In genomic region chr2:86194751-86195054, GRCh38 we compare ENCODE assay signal across 2 cellular contexts.
TF ChIP-seq lines count a peak whose summit lies in the region.

No MANE protein-coding gene starts in this region.

TF ChIP-seq in K562, 482 proteins besides CTCF, POLR2A, EP300 and RAD21 (continued from another document):
- TF ChIP-seq FOXK2 (conservative IDR thresholded peaks at IDR 0.05 in 1 of 2, IDR thresholded peaks at IDR 0.05 in 1 of 2; ENCODE audit: low read depth in 2 of 2) (peak; percentile 16 to 55; a peak in 2 of 4 replicates), E2F6 (IDR thresholded peaks at IDR 0.05; ENCODE audit: borderline replicate concordance in 1 of 2, extremely low read depth in 1 of 2, insufficient read depth in 1 of 2, insufficient read length in 1 of 2, low read depth in 1 of 2, low read length in 1 of 2, poor library complexity in 1 of 2, severe bottlenecking in 1 of 2) (peak in 1 of 2 experiments; percentile 8), HNRNPUL1 (IDR thresholded peaks at IDR 0.05; ENCODE audit: low read length) (no peak), TOE1 (IDR thresholded peaks at IDR 0.05; ENCODE audit: borderline replicate concordance) (peak; percentile 20; the same call in 1 of the 2 replicates), TOE1 (CRISPR knock-in tag; IDR thresholded peaks at IDR 0.05; ENCODE audit: borderline replicate concordance, low read depth) (no peak), HCFC1 (IDR thresholded peaks at IDR 0.05; ENCODE audit: low read depth, low read length) (peak; percentile 88), NONO (IDR thresholded peaks at IDR 0.05; ENCODE audit: low read depth in 2 of 2, low read length in 1 of 2) (no peak), CSDE1 (IDR thresholded peaks at IDR 0.05) (0 out of 4 replicates have a peak, but pooled peaks of 1 of the 2 experiments have one; percentile 3)
- TF ChIP-seq, protein P1, sequence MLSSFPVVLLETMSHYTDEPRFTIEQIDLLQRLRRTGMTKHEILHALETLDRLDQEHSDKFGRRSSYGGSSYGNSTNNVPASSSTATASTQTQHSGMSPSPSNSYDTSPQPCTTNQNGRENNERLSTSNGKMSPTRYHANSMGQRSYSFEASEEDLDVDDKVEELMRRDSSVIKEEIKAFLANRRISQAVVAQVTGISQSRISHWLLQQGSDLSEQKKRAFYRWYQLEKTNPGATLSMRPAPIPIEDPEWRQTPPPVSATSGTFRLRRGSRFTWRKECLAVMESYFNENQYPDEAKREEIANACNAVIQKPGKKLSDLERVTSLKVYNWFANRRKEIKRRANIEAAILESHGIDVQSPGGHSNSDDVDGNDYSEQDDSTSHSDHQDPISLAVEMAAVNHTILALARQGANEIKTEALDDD (IDR thresholded peaks at IDR 0.05), result 0 out of 2 replicates have a peak, but pooled peaks have one; percentile 2

TF ChIP-seq in HepG2, 621 proteins besides CTCF, POLR2A, EP300 and RAD21 (continued from another document and continues in another):
- TF ChIP-seq, protein P2, sequence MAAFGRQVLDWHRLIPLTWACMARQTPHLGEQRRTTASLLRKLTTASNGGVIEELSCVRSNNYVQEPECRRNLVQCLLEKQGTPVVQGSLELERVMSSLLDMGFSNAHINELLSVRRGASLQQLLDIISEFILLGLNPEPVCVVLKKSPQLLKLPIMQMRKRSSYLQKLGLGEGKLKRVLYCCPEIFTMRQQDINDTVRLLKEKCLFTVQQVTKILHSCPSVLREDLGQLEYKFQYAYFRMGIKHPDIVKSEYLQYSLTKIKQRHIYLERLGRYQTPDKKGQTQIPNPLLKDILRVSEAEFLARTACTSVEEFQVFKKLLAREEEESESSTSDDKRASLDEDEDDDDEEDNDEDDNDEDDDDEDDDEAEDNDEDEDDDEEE (CRISPR knock-in tag; IDR thresholded peaks at IDR 0.05), result no peak
- TF ChIP-seq PRDM10 (CRISPR knock-in tag; IDR thresholded peaks at IDR 0.05; ENCODE audit: low read depth), result peak; percentile 29; the same call in 1 of the 2 replicates
- TF ChIP-seq, protein P3, sequence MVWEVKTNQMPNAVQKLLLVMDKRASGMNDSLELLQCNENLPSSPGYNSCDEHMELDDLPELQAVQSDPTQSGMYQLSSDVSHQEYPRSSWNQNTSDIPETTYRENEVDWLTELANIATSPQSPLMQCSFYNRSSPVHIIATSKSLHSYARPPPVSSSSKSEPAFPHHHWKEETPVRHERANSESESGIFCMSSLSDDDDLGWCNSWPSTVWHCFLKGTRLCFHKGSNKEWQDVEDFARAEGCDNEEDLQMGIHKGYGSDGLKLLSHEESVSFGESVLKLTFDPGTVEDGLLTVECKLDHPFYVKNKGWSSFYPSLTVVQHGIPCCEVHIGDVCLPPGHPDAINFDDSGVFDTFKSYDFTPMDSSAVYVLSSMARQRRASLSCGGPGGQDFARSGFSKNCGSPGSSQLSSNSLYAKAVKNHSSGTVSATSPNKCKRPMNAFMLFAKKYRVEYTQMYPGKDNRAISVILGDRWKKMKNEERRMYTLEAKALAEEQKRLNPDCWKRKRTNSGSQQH (CRISPR knock-in tag; IDR thresholded peaks at IDR 0.05; ENCODE audit: low read depth), result peak; percentile 48; the same call in 1 of the 2 replicates
- TF ChIP-seq HCFC1 (IDR thresholded peaks at IDR 0.05; ENCODE audit: low read depth, low read length), result peak; percentile 77
- no peak for TF ChIP-seq DMAP1 (CRISPR knock-in tag; IDR thresholded peaks at IDR 0.05)
- 0 out of 2 replicates have a peak, but pooled peaks have one; percentile 14 for TF ChIP-seq TARDBP (CRISPR knock-in tag; IDR thresholded peaks at IDR 0.05)
- TF ChIP-seq NFYC (CRISPR knock-in tag; IDR thresholded peaks at IDR 0.05), result peak; percentile 85; the same call in 1 of the 2 replicates
- TF ChIP-seq, protein P4, sequence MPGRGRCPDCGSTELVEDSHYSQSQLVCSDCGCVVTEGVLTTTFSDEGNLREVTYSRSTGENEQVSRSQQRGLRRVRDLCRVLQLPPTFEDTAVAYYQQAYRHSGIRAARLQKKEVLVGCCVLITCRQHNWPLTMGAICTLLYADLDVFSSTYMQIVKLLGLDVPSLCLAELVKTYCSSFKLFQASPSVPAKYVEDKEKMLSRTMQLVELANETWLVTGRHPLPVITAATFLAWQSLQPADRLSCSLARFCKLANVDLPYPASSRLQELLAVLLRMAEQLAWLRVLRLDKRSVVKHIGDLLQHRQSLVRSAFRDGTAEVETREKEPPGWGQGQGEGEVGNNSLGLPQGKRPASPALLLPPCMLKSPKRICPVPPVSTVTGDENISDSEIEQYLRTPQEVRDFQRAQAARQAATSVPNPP (CRISPR knock-in tag; IDR thresholded peaks at IDR 0.05), result no peak
- TF ChIP-seq, protein P5, sequence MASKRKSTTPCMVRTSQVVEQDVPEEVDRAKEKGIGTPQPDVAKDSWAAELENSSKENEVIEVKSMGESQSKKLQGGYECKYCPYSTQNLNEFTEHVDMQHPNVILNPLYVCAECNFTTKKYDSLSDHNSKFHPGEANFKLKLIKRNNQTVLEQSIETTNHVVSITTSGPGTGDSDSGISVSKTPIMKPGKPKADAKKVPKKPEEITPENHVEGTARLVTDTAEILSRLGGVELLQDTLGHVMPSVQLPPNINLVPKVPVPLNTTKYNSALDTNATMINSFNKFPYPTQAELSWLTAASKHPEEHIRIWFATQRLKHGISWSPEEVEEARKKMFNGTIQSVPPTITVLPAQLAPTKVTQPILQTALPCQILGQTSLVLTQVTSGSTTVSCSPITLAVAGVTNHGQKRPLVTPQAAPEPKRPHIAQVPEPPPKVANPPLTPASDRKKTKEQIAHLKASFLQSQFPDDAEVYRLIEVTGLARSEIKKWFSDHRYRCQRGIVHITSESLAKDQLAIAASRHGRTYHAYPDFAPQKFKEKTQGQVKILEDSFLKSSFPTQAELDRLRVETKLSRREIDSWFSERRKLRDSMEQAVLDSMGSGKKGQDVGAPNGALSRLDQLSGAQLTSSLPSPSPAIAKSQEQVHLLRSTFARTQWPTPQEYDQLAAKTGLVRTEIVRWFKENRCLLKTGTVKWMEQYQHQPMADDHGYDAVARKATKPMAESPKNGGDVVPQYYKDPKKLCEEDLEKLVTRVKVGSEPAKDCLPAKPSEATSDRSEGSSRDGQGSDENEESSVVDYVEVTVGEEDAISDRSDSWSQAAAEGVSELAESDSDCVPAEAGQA (IDR thresholded peaks at IDR 0.05; ENCODE audit: low read depth), result 0 out of 2 replicates have a peak, but pooled peaks have one; percentile 45
- TF ChIP-seq, protein P5 (CRISPR knock-in tag; IDR thresholded peaks at IDR 0.05; ENCODE audit: borderline replicate concordance), result no peak
- TF ChIP-seq, protein P6, sequence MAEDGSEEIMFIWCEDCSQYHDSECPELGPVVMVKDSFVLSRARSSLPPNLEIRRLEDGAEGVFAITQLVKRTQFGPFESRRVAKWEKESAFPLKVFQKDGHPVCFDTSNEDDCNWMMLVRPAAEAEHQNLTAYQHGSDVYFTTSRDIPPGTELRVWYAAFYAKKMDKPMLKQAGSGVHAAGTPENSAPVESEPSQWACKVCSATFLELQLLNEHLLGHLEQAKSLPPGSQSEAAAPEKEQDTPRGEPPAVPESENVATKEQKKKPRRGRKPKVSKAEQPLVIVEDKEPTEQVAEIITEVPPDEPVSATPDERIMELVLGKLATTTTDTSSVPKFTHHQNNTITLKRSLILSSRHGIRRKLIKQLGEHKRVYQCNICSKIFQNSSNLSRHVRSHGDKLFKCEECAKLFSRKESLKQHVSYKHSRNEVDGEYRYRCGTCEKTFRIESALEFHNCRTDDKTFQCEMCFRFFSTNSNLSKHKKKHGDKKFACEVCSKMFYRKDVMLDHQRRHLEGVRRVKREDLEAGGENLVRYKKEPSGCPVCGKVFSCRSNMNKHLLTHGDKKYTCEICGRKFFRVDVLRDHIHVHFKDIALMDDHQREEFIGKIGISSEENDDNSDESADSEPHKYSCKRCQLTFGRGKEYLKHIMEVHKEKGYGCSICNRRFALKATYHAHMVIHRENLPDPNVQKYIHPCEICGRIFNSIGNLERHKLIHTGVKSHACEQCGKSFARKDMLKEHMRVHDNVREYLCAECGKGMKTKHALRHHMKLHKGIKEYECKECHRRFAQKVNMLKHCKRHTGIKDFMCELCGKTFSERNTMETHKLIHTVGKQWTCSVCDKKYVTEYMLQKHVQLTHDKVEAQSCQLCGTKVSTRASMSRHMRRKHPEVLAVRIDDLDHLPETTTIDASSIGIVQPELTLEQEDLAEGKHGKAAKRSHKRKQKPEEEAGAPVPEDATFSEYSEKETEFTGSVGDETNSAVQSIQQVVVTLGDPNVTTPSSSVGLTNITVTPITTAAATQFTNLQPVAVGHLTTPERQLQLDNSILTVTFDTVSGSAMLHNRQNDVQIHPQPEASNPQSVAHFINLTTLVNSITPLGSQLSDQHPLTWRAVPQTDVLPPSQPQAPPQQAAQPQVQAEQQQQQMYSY (CRISPR knock-in tag; IDR thresholded peaks at IDR 0.05), result no peak
- TF ChIP-seq NCOR1 (IDR thresholded peaks at IDR 0.05; ENCODE audit: borderline replicate concordance, low read length), result peak; percentile 19; the same call in 1 of the 2 replicates
- TF ChIP-seq, protein P7, sequence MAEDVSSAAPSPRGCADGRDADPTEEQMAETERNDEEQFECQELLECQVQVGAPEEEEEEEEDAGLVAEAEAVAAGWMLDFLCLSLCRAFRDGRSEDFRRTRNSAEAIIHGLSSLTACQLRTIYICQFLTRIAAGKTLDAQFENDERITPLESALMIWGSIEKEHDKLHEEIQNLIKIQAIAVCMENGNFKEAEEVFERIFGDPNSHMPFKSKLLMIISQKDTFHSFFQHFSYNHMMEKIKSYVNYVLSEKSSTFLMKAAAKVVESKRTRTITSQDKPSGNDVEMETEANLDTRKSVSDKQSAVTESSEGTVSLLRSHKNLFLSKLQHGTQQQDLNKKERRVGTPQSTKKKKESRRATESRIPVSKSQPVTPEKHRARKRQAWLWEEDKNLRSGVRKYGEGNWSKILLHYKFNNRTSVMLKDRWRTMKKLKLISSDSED (CRISPR knock-in tag; IDR thresholded peaks at IDR 0.05), result no peak
- TF ChIP-seq ZNF7 (CRISPR knock-in tag; IDR thresholded peaks at IDR 0.05), result no peak
- TF ChIP-seq YEATS4 (CRISPR knock-in tag; IDR thresholded peaks at IDR 0.05; ENCODE audit: borderline replicate concordance), result no peak
- no peak for TF ChIP-seq TMF1 (CRISPR knock-in tag; IDR thresholded peaks at IDR 0.05; ENCODE audit: low read depth)
- no peak; the same call in 1 of the 2 replicates for TF ChIP-seq ZNF256 (CRISPR knock-in tag; conservative IDR thresholded peaks at IDR 0.05)
- TF ChIP-seq ZBTB34 (CRISPR knock-in tag; IDR thresholded peaks at IDR 0.05), result no peak
- peak; percentile 14; the same call in 1 of the 2 replicates for TF ChIP-seq ARID2 (CRISPR knock-in tag; IDR thresholded peaks at IDR 0.05; ENCODE audit: borderline replicate concordance)
- TF ChIP-seq ZMAT5 (CRISPR knock-in tag; IDR thresholded peaks at IDR 0.05; ENCODE audit: borderline replicate concordance, low read depth), result no peak
- no peak for TF ChIP-seq CHD4 (IDR thresholded peaks at IDR 0.05; ENCODE audit: borderline replicate concordance, low read length)
- TF ChIP-seq SIN3B (IDR thresholded peaks at IDR 0.05; ENCODE audit: low read length), result peak; percentile 79
- TF ChIP-seq E2F5 (CRISPR knock-in tag; conservative IDR thresholded peaks at IDR 0.05), result no peak
